ENCODE assay signal across 8 cellular contexts in genomic region chr2:33583194-33583938, GRCh38. TPM values are rescaled to one million over a fixed set of nuclear protein-coding genes. Genes with fewer than 3 reads are reported as not detected.
DNase-seq lines count a peak whose midpoint lies in the region; ATAC-seq, FAIRE-seq and TF ChIP-seq lines count a peak whose summit lies in the region.

No MANE protein-coding gene starts in this region.

- no peak overlapping the region for H3K4me3 Mint-ChIP-seq in activated CD4-positive, alpha-beta T cell treated with anti-CD3 and anti-CD28 coated beads, Interleukin-2, amount 10 ng/mL, durations not matched to agents 7 days and 5 days

- no peaks in the 10 kb centered on the region for H3K9me3 ChIP-seq in heart right ventricle
- H3K9me3 ChIP-seq in small intestine (ENCODE audit: control insufficient read depth, low read depth) = no peaks in the 10 kb centered on the region

- no peaks in the 10 kb centered on the region for H3K27me3 Mint-ChIP-seq in activated CD4-positive, alpha-beta T cell treated with anti-CD3 and anti-CD28 coated beads, Interleukin-2, amount 10 ng/mL, durations not matched to agents 7 days and 5 days

- H3K4me3 ChIP-seq in heart right ventricle (no peak overlapping the region), small intestine (ENCODE audit: low read depth in 1 of 2, low read length in 2 of 2) (no peak overlapping the region)

- H3K4me1 ChIP-seq in heart right ventricle (peaks cover 0 to 27% (median 13%) of the 10 kb centered on the region in 9 donors), small intestine (ENCODE audit: control insufficient read depth in 2 of 2, insufficient read depth in 1 of 2, low read depth in 1 of 2, low read length in 1 of 2) (no peaks in the 10 kb centered on the region)

- no peak overlapping the region for H3K27ac Mint-ChIP-seq in activated CD4-positive, alpha-beta T cell treated with anti-CD3 and anti-CD28 coated beads, Interleukin-2, amount 10 ng/mL, durations not matched to agents 7 days and 5 days

- TF ChIP-seq CTCF in heart right ventricle (IDR thresholded peaks at IDR 0.05) = peak; percentile 73 to 89 (median 81)

- CTCF ChIA-PET in activated CD4-positive, alpha-beta T cell treated with anti-CD3 and anti-CD28 coated beads, Interleukin-2, amount 10 ng/mL, durations not matched to agents 7 days and 5 days (lab: Charles Lee) = interaction anchor here (0.7 to 2.0 kb wide), 10 partner anchors 9 to 203 kb away, joined by 3 to 6 read pairs (median 4); partner anchors contain the start of gene FAM98A

- H3K27ac ChIP-seq in heart right ventricle (peak overlapping the region in 2 of 10 donors; percentile 3 to 32), small intestine (ENCODE audit: low read depth in 1 of 2, low read length in 1 of 2) (no peak overlapping the region)

- DNase-seq in DMS53 (lab: John Stamatoyannopoulos, UW) = peak; percentile 45
- DNase-seq in DMS53 treated with DMSO at 0.1 percent for 48 hours (lab: John Stamatoyannopoulos, UW; ENCODE audit: unreplicated experiment) = no peak
- peak; percentile 37 for DNase-seq in M059J (ENCODE audit: low read depth)
- DNase-seq in activated CD4-positive, alpha-beta T cell treated with anti-CD3 and anti-CD28 coated beads, Interleukin-2, amount 10 ng/mL, durations not matched to agents 7 days and 5 days = peak; percentile 21
- DNase-seq in heart right ventricle = peak in 1 of 2 donors; percentile 27
- DNase-seq in small intestine = peak; percentile 18
- no peak for DNase-seq in activated T-cell treated with anti-CD3 and anti-CD28 coated beads, Interleukin-2, amount 50 U/mL, for 48 hours

- 18 to 23% methylated on average over 2 of the region's 2 CpGs for WGBS in heart right ventricle, 2 donors
- WGBS in small intestine, 3 donors = 28 to 44% (median 39%) methylated on average over 2 of the region's 2 CpGs

- H3K27me3 ChIP-seq in heart right ventricle (no peaks in the 10 kb centered on the region), small intestine (ENCODE audit: control insufficient read depth in 2 of 2, insufficient read depth in 2 of 2, low read length in 2 of 2) (no peaks in the 10 kb centered on the region)

- H3K36me3 Mint-ChIP-seq in activated CD4-positive, alpha-beta T cell treated with anti-CD3 and anti-CD28 coated beads, Interleukin-2, amount 10 ng/mL, durations not matched to agents 7 days and 5 days (ENCODE audit: low read depth) = peaks cover 26% of the 10 kb centered on the region

- peak; percentile 84 for FAIRE-seq in small intestine (lab: Jason Lieb, UNC)

- H3K4me1 Mint-ChIP-seq in activated CD4-positive, alpha-beta T cell treated with anti-CD3 and anti-CD28 coated beads, Interleukin-2, amount 10 ng/mL, durations not matched to agents 7 days and 5 days = peaks cover 16% of the 10 kb centered on the region

- POLR2A ChIA-PET in activated CD4-positive, alpha-beta T cell treated with anti-CD3 and anti-CD28 coated beads, Interleukin-2, amount 10 ng/mL, durations not matched to agents 7 days and 5 days (lab: Charles Lee) = no interaction called here

- ATAC-seq in GM19351 (IDR thresholded peaks at IDR 0.05; ENCODE audit: unreplicated experiment) (peak; percentile 75), heart right ventricle (peak in 4 of 8 donors; percentile 41 to 67 (median 50))

- H3K36me3 ChIP-seq in heart right ventricle (peaks cover 0 to 60% (median 23%) of the 10 kb centered on the region in 9 donors), small intestine (ENCODE audit: control insufficient read depth in 2 of 2, insufficient read depth in 2 of 2, low read length in 2 of 2) (peaks cover 0 to 12% of the 10 kb centered on the region in 2 donors)

- H3K9me3 Mint-ChIP-seq in activated CD4-positive, alpha-beta T cell treated with anti-CD3 and anti-CD28 coated beads, Interleukin-2, amount 10 ng/mL, durations not matched to agents 7 days and 5 days = no peaks in the 10 kb centered on the region

- intact Hi-C loops in heart right ventricle (cut with DNase I) = loop anchor here in 8 of 10 donors (2.0 to 10.0 kb wide), 9 partner anchors 106 to 1029 kb away; partner anchors contain the start of gene RASGRP3 (in 7 of the 8)

RNA-seq across cellular contexts. Expression of gene FAM98A, which starts 15.7 kb away (rescaled TPM):
- total RNA-seq in M059J (2014; rRNA removed; shearing (Covaris generic)) = 14.9 and 28.3 TPM in 2 replicates
- 10 to 100 TPM; 30.1 to 33.7 TPM for total RNA-seq in activated CD4-positive, alpha-beta T cell treated with anti-CD3 and anti-CD28 coated beads, Interleukin-2, amount 10 ng/mL, durations not matched to agents 7 days and 5 days
- total RNA-seq in heart right ventricle = 10 to 100 TPM; 61.5 to 92.3 (median 70.9) TPM
- 10 to 100 TPM; 27.7 to 33.5 TPM for polyA plus RNA-seq in heart right ventricle
- 10 to 100 TPM; 11.9 to 25.9 (median 14.8) TPM for polyA plus RNA-seq in small intestine

Comparison
In these comparisons a context has a peak if more than half of its experiments do, and no peak if none do; other contexts are left out.
1. DNase-seq: peak in DMS53 (single experiment), M059J (single experiment), activated CD4-positive, alpha-beta T cell treated with anti-CD3 and anti-CD28 coated beads, Interleukin-2, amount 10 ng/mL, durations not matched to agents 7 days and 5 days (single experiment) and small intestine (single experiment); none in DMS53 treated with DMSO at 0.1 percent for 48 hours (single experiment) and activated T-cell treated with anti-CD3 and anti-CD28 coated beads, Interleukin-2, amount 50 U/mL, for 48 hours (0 of 2).